24 cellular contexts compared by ENCODE assay signal in the genomic region with DNA sequence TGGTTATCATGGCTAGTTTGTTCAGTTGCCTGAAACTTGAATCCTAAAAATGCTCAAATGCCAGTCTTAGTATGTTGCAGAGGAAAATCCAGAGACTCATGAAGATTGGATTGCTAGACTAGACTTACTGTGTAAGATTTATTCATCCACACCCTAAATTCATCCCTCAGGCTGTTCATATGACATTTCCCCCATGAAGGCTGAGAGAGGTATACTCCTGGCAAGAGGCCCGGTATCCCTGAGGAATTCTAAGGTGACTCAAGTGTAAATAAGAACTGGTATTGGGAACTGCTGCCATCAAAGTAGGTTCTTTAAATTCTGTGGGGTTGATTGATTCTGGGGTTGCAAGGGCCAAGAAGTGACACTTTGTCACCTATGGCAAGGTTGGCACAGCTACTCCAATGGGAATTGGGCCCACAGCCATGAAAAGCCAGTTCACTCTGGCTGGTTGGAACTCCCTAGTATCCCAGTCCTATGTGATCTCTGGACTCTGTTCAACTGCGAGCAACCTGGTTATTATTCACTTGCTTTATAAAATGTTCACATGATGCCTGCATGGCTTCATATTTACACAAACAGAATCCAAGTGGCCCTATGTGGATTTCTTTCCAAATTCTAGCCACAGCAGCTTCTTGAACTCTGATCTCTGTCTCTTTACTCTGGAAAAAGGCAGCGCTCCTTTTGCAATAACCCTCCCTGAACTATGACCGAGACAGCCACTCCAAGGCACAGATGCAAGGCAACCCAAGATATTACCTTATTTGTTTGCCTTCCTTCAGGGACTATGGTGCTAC.
DNase-seq lines count a peak whose midpoint lies in the region; ATAC-seq, FAIRE-seq and TF ChIP-seq lines count a peak whose summit lies in the region.
"Had no signal": no experiment of that assay in that cellular context is flagged by ENCODE, and none has a peak within 500 bp of the region (broad histone marks: within the 10 kb centered on the region; RNA-seq: fewer than 3 reads in every experiment).

No MANE protein-coding gene starts in this region.

- intact Hi-C loops in HepG2 (cut with micrococcal nuclease; ENCODE audit: unreplicated experiment) (no loop called here), right lobe of liver (cut with DNase I) (no loop called here)

- H3K27me3 ChIP-seq in liver (ENCODE audit: control insufficient read depth in 4 of 4, insufficient read depth in 4 of 4, low read length in 3 of 4): no peaks in the 10 kb centered on the region
- H3K27me3 ChIP-seq in HepG2 (ENCODE audit: control insufficient read depth in 1 of 2, insufficient read depth in 2 of 2, low read length in 2 of 2): no peaks in the 10 kb centered on the region
- no peaks in the 10 kb centered on the region for H3K27me3 ChIP-seq in bronchial epithelial cell (ENCODE audit: control insufficient read depth, insufficient read depth, low read length)
- H3K27me3 ChIP-seq in right lobe of liver: no peaks in the 10 kb centered on the region

- H3K27ac ChIP-seq in liver (ENCODE audit: low read depth in 1 of 2, low read length in 2 of 2) (peak overlapping the region; percentile 15 to 25), HepG2 (ENCODE audit: extremely low read length, insufficient read depth, low read length) (no peak overlapping the region), right lobe of liver (peak overlapping the region in 2 of 3 donors; percentile 23 to 44)
- H3K27ac ChIP-seq: SK-N-MC had no signal

- POLR2A ChIA-PET in HepG2 (lab: Yijun Ruan, JAX): no interaction called here

- in situ Hi-C loops in HepG2 (cut with HindIII; ENCODE audit: extremely low pct_ligation_motif_present, low pct_unique_long_range_greater_than_20kb): no loop called here

- DNase-seq in HepG2 (ENCODE audit: low spot score): no peak
- peak; percentile 21 for DNase-seq in bronchial epithelial cell (ENCODE audit: low read depth)
- DNase-seq in right lobe of liver: peak in 2 of 3 donors; percentile 78 to 87
- no peak for DNase-seq in COR-L47 (lab: John Stamatoyannopoulos, UW)
- DNase-seq: CD4-positive, CD25-positive, alpha-beta regulatory T cell; DMS 273 treated with DMSO at 0.1 percent for 48 hours; DMS79 treated with DMSO at 0.1 percent for 48 hours; GOT3; MM.1S; NCI-H1048; NCI-H1417 treated with DMSO at 0.1 percent for 48 hours; NCI-H187 treated with DMSO at 0.1 percent for 48 hours; NCI-H2107; NCI-H2227 treated with DMSO at 0.1 percent for 48 hours; NCI-H524 treated with DMSO at 0.1 percent for 48 hours; SHP77; SW 1271 had no signal

- no peaks in the 10 kb centered on the region for H3K9me3 ChIP-seq in liver (ENCODE audit: control insufficient read depth in 4 of 4, low read length in 3 of 4)
- no peaks in the 10 kb centered on the region; the same call in 1 of the 2 replicates for H3K9me3 ChIP-seq in HepG2 (ENCODE audit: low read length)
- H3K9me3 ChIP-seq in right lobe of liver: no peaks in the 10 kb centered on the region

- H3K36me3 ChIP-seq in liver (ENCODE audit: control insufficient read depth in 4 of 4, insufficient read depth in 3 of 4, low read depth in 1 of 4, low read length in 3 of 4) (no peaks in the 10 kb centered on the region), HepG2 (replicated peaks in 1 of 2; ENCODE audit: control insufficient read depth in 1 of 2, insufficient read depth in 2 of 2, low read length in 2 of 2) (no peaks in the 10 kb centered on the region), bronchial epithelial cell (ENCODE audit: control insufficient read depth, insufficient read depth, low read length) (no peaks in the 10 kb centered on the region), right lobe of liver (no peaks in the 10 kb centered on the region)

- peaks cover 2 to 14% (median 10%) of the 10 kb centered on the region in 4 donors for H3K4me1 ChIP-seq in liver (ENCODE audit: control insufficient read depth in 4 of 4, insufficient read depth in 4 of 4, low read length in 3 of 4)
- no peaks in the 10 kb centered on the region for H3K4me1 ChIP-seq in HepG2 (ENCODE audit: insufficient read depth, low read length)
- H3K4me1 ChIP-seq in right lobe of liver: peaks cover 0 to 14% (median 6%) of the 10 kb centered on the region in 4 donors

- TF ChIP-seq EP300 in HepG2 (IDR thresholded peaks at IDR 0.05; ENCODE audit: low read depth in 2 of 2, low read length in 2 of 2): no peak
- no peak for TF ChIP-seq EP300 in HepG2 (CRISPR knock-in tag; IDR thresholded peaks at IDR 0.05; ENCODE audit: borderline replicate concordance)

- TF ChIP-seq POLR2A in HepG2 (IDR thresholded peaks at IDR 0.05; ENCODE audit: insufficient read depth in 1 of 2, low read depth in 2 of 2, low read length in 2 of 2) (no peak), right lobe of liver (IDR thresholded peaks at IDR 0.05) (no peak)

- no TSS peak for BruUV-seq in HepG2 (replicated peaks; lab: Mats Ljungman, UMichigan)

- H3K4me3 ChIP-seq in liver (ENCODE audit: low read depth in 1 of 3, low read length in 3 of 3) (peak overlapping the region in 1 of 3 donors; percentile 9), HepG2 (replicated peaks in 1 of 3; ENCODE audit: insufficient read depth in 1 of 3, low read depth in 2 of 3, low read length in 3 of 3) (no peak overlapping the region), bronchial epithelial cell (ENCODE audit: low read depth, low read length) (no peak overlapping the region), right lobe of liver (no peak overlapping the region)
- H3K4me3 ChIP-seq: GM12878, K562, SK-N-MC had no signal

- H3K4me2 ChIP-seq in HepG2 (ENCODE audit: low read depth, low read length): no peak overlapping the region

- ATAC-seq in HepG2 (no peak), right lobe of liver (peak; percentile 52 to 99 (median 95)), GM19035 (IDR thresholded peaks at IDR 0.05; ENCODE audit: unreplicated experiment) (no peak), GM18870 (IDR thresholded peaks at IDR 0.05; ENCODE audit: unreplicated experiment) (no peak), HG03457 (IDR thresholded peaks at IDR 0.05; ENCODE audit: unreplicated experiment) (no peak)
- ATAC-seq: GM12878, K562 had no signal

- TF ChIP-seq RAD21 in liver (IDR thresholded peaks at IDR 0.05) (peak; percentile 19 to 21), HepG2 (CRISPR knock-in tag; IDR thresholded peaks at IDR 0.05) (no peak)

- no peak for TF ChIP-seq CTCF in liver (IDR thresholded peaks at IDR 0.05; ENCODE audit: low read depth, low read length, missing input control)
- TF ChIP-seq CTCF in HepG2 (CRISPR knock-in tag; IDR thresholded peaks at IDR 0.05): no peak
- TF ChIP-seq CTCF in bronchial epithelial cell (IDR thresholded peaks at IDR 0.05; ENCODE audit: insufficient read depth, low read length, severe bottlenecking): no peak
- TF ChIP-seq CTCF in right lobe of liver (IDR thresholded peaks at IDR 0.05): no peak

- H2AFZ ChIP-seq in HepG2 (ENCODE audit: low read length): no peak overlapping the region

- no peak overlapping the region for H3K9ac ChIP-seq in liver (ENCODE audit: low read depth in 1 of 2, low read length in 2 of 2)
- H3K9ac ChIP-seq in HepG2 (ENCODE audit: insufficient read depth, low read depth, low read length): no peak overlapping the region

- CTCF ChIA-PET in HepG2 (lab: Yijun Ruan, JAX; ENCODE audit: low intra/inter-chr PET ratio, low total read pairs): no interaction called here

- 33% methylated on average over 4 of the region's 4 CpGs for WGBS in liver
- 0% methylated on average over 4 of the region's 4 CpGs for WGBS in HepG2 (ENCODE audit: low lambda C conversion rate)
- WGBS in right lobe of liver (ENCODE audit: insufficient coverage, low coverage, low lambda C conversion rate, missing lambda C conversion rate): 27% methylated on average over 3 of the region's 4 CpGs

- H4K20me1 ChIP-seq in HepG2 (ENCODE audit: insufficient read depth, low read length): no peaks in the 10 kb centered on the region

- no peaks in the 10 kb centered on the region for H3K79me2 ChIP-seq in HepG2 (ENCODE audit: insufficient read depth, low read length)

- FAIRE-seq in HepG2 (lab: Jason Lieb, UNC): no peak
- no peak for FAIRE-seq in bronchial epithelial cell (lab: Jason Lieb, UNC)
- FAIRE-seq: GM12878, K562 had no signal

TF ChIP-seq in liver, 16 proteins besides CTCF, POLR2A, EP300 and RAD21 (continues in another document):
- TF ChIP-seq TAF1 (conservative IDR thresholded peaks at IDR 0.05) (no peak), JUND (IDR thresholded peaks at IDR 0.05) (peak in 1 of 2 donors; percentile 75), HNF4A (conservative IDR thresholded peaks at IDR 0.05) (peak; percentile 91 to 94), FOXA2 (IDR thresholded peaks at IDR 0.05) (peak; percentile 87), NR2F2 (IDR thresholded peaks at IDR 0.05) (no peak)
- TF ChIP-seq, protein P1, sequence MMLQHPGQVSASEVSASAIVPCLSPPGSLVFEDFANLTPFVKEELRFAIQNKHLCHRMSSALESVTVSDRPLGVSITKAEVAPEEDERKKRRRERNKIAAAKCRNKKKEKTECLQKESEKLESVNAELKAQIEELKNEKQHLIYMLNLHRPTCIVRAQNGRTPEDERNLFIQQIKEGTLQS (IDR thresholded peaks at IDR 0.05): no peak
- TF ChIP-seq, protein P2, sequence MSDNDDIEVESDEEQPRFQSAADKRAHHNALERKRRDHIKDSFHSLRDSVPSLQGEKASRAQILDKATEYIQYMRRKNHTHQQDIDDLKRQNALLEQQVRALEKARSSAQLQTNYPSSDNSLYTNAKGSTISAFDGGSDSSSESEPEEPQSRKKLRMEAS (IDR thresholded peaks at IDR 0.05): peak; percentile 28

TF ChIP-seq in HepG2, 621 proteins besides CTCF, POLR2A, EP300 and RAD21 (continues in another document):
- TF ChIP-seq FLYWCH1 (CRISPR knock-in tag; IDR thresholded peaks at IDR 0.05) (no peak), XRCC5 (optimal IDR thresholded peaks at IDR 0.05; ENCODE audit: low read length) (no peak), ZFP82 (CRISPR knock-in tag; IDR thresholded peaks at IDR 0.05; ENCODE audit: borderline replicate concordance) (no peak), MLLT10 (CRISPR knock-in tag; IDR thresholded peaks at IDR 0.05) (no peak), ZNF12 (CRISPR knock-in tag; IDR thresholded peaks at IDR 0.05) (no peak)
- TF ChIP-seq, protein P3, sequence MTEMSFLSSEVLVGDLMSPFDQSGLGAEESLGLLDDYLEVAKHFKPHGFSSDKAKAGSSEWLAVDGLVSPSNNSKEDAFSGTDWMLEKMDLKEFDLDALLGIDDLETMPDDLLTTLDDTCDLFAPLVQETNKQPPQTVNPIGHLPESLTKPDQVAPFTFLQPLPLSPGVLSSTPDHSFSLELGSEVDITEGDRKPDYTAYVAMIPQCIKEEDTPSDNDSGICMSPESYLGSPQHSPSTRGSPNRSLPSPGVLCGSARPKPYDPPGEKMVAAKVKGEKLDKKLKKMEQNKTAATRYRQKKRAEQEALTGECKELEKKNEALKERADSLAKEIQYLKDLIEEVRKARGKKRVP (CRISPR knock-in tag; IDR thresholded peaks at IDR 0.05): no peak
- TF ChIP-seq, protein P4, sequence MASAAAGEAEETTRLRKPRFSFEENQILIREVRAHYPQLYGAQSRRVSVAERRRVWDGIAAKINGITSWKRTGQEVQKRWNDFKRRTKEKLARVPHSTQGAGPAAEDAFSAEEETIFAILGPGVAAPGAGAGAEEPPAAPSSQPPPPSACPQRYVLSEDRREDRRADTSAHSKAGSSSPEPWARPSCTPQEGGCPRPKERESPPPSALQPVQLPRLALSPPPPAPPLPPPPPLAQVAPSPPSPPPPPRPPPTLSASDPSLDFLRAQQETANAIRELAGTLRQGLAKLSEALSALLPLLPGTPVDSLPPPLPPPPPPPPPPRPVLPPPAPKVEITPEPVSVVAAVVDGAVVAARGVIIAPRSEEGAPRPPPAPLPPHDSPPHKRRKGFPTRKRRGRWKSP (CRISPR knock-in tag; IDR thresholded peaks at IDR 0.05): no peak

Comparison
In these comparisons a context has a peak if more than half of its experiments do, and no peak if none do; other contexts are left out.
1. ATAC-seq: peak in right lobe of liver (4 of 4); none in HepG2 (single experiment), GM19035 (single experiment), GM18870 (single experiment) and HG03457 (single experiment).
2. DNase-seq: peak in bronchial epithelial cell (single experiment) and right lobe of liver (2 of 3); none in HepG2 (single experiment) and COR-L47 (single experiment).